In genomic region chr12:108911915-108912314, GRCh38 we compare ENCODE assay signal across 20 cellular contexts. TPM values are rescaled to one million over a fixed set of nuclear protein-coding genes. Genes with fewer than 3 reads are reported as not detected.
DNase-seq lines count a peak whose midpoint lies in the region; ATAC-seq and TF ChIP-seq lines count a peak whose summit lies in the region.
"Had no signal": no experiment of that assay in that cellular context is flagged by ENCODE, and none has a peak within 500 bp of the region (broad histone marks: within the 10 kb centered on the region; RNA-seq: fewer than 3 reads in every experiment).

No MANE protein-coding gene starts in this region.

- H3K9me3 Mint-ChIP-seq in T-helper 2 cell treated with Interferon-gamma antibody and Interleukin-4, amounts not matched to agents 5 μg/mL and 100 μg/mL, for 36 hours, result no peaks in the 10 kb centered on the region

- POLR2A ChIA-PET in HCT116 (lab: Charles Lee) (no interaction called here), PC-3 (lab: Charles Lee; ENCODE audit: unreplicated experiment) (no interaction called here)

- intact Hi-C loops in HCT116 (cut with micrococcal nuclease) (no loop called here), PC-3 (cut with micrococcal nuclease) (no loop called here)

- H3K4me1 Mint-ChIP-seq in T-helper 2 cell treated with Interferon-gamma antibody and Interleukin-4, amounts not matched to agents 5 μg/mL and 100 μg/mL, for 36 hours (ENCODE audit: low read depth), result no peaks in the 10 kb centered on the region

- no peak overlapping the region for H3K27ac Mint-ChIP-seq in T-helper 2 cell treated with Interferon-gamma antibody and Interleukin-4, amounts not matched to agents 5 μg/mL and 100 μg/mL, for 36 hours

- H3K9me3 ChIP-seq in HCT116 (ENCODE audit: control insufficient read depth in 1 of 2, insufficient read depth in 1 of 2, low read depth in 1 of 2, low read length in 2 of 2) (no peaks in the 10 kb centered on the region), PC-3 (ENCODE audit: low read length) (no peaks in the 10 kb centered on the region)
- H3K9me3 ChIP-seq: SJSA1 had no signal

- RAD21 ChIA-PET in HCT116 (lab: Charles Lee; ENCODE audit: low non-redundant PET in 1 of 2, low total read pairs in 2 of 2, uncharacterized antibody in 2 of 2, unreplicated experiment in 2 of 2), result no interaction called here

- H3F3A ChIP-seq in PC-3 (ENCODE audit: low read length, unreplicated experiment), result no peaks in the 10 kb centered on the region

- peaks cover 15% of the 10 kb centered on the region in 2 experiments; a peak in 2 of 4 replicates for H3K4me1 ChIP-seq in HCT116 (ENCODE audit: control insufficient read depth in 1 of 2, insufficient read depth in 2 of 2, low read length in 2 of 2)
- peaks cover 15% of the 10 kb centered on the region for H3K4me1 ChIP-seq in PC-3 (ENCODE audit: insufficient read depth, low read length)

- H3K9ac ChIP-seq in HCT116 (ENCODE audit: low read length) (no peak overlapping the region), PC-3 (ENCODE audit: low read length) (no peak overlapping the region)

- H3K36me3 ChIP-seq in HCT116 (ENCODE audit: control insufficient read depth in 1 of 2, insufficient read depth in 2 of 2, low read length in 2 of 2) (no peaks in the 10 kb centered on the region), PC-3 (ENCODE audit: low read depth, low read length) (no peaks in the 10 kb centered on the region)
- H3K36me3 ChIP-seq: SJSA1 had no signal

- H3K27me3 ChIP-seq in HCT116 (ENCODE audit: insufficient read depth, low read length) (no peaks in the 10 kb centered on the region), PC-3 (ENCODE audit: low read length) (no peaks in the 10 kb centered on the region)

- no peaks in the 10 kb centered on the region for H3K79me2 ChIP-seq in HCT116 (ENCODE audit: insufficient read depth, low read length)
- no peaks in the 10 kb centered on the region for H3K79me2 ChIP-seq in PC-3 (ENCODE audit: low read length)

- ATAC-seq in HCT116, result peak; percentile 49
- ATAC-seq in PC-3, result peak; percentile 87
- peak; percentile 74 for ATAC-seq in esophagus mucosa
- ATAC-seq in HG03135 (IDR thresholded peaks at IDR 0.05; ENCODE audit: unreplicated experiment), result no peak

- peaks cover 12% of the 10 kb centered on the region for H3K27me3 Mint-ChIP-seq in T-helper 2 cell treated with Interferon-gamma antibody and Interleukin-4, amounts not matched to agents 5 μg/mL and 100 μg/mL, for 36 hours (ENCODE audit: low read depth)

- H4K20me1 ChIP-seq in HCT116 (ENCODE audit: insufficient read depth), result no peaks in the 10 kb centered on the region
- no peaks in the 10 kb centered on the region for H4K20me1 ChIP-seq in PC-3 (ENCODE audit: low read length)

- no peaks in the 10 kb centered on the region for H3K9me2 ChIP-seq in HCT116 (ENCODE audit: insufficient read depth)
- H3K9me2 ChIP-seq in PC-3 (replicated peaks; ENCODE audit: low read length), result no peaks in the 10 kb centered on the region

- TF ChIP-seq RAD21 in HCT116 (IDR thresholded peaks at IDR 0.05; ENCODE audit: low read depth), result no peak

- H2AFZ ChIP-seq in HCT116 (ENCODE audit: low read depth, low read length, poor library complexity, severe bottlenecking) (no peak overlapping the region), PC-3 (ENCODE audit: low read length) (peak overlapping the region; percentile 64; the same call in 1 of the 2 replicates)

- H3K27ac ChIP-seq in HCT116 (ENCODE audit: low read depth, low read length), result no peak overlapping the region
- no peak overlapping the region for H3K27ac ChIP-seq in PC-3 (ENCODE audit: low read length)
- H3K27ac ChIP-seq: SJSA1 had no signal

- DNase-seq in HCT116 (ENCODE audit: low read depth, low spot score), result no peak
- peak; percentile 88 for DNase-seq in PC-3
- DNase-seq in renal cortical epithelial cell (ENCODE audit: low read depth), result peak; percentile 7
- DNase-seq in T-helper 2 cell treated with Interferon-gamma antibody and Interleukin-4, amounts not matched to agents 5 μg/mL and 100 μg/mL, for 36 hours (ENCODE audit: low spot score), result no peak
- no peak for DNase-seq in T-helper 1 cell
- DNase-seq: ACHN, AML-193, DMS153, IMR-90, MV-4-11, NCI-H1417, NCI-H187 treated with DMSO at 0.1 percent for 48 hours, NCI-H69, RPMI8226 had no signal

- H3K36me3 Mint-ChIP-seq in T-helper 2 cell treated with Interferon-gamma antibody and Interleukin-4, amounts not matched to agents 5 μg/mL and 100 μg/mL, for 36 hours (ENCODE audit: low read depth), result no peaks in the 10 kb centered on the region

- H3K4me3 Mint-ChIP-seq in T-helper 2 cell treated with Interferon-gamma antibody and Interleukin-4, amounts not matched to agents 5 μg/mL and 100 μg/mL, for 36 hours, result no peak overlapping the region
- H3K4me3 Mint-ChIP-seq: CD14-positive monocyte had no signal

- TF ChIP-seq CTCF in HCT116 (IDR thresholded peaks at IDR 0.05 in 2 of 3, conservative IDR thresholded peaks at IDR 0.05 in 1 of 3; ENCODE audit: borderline replicate concordance in 1 of 3, insufficient read depth in 1 of 3, low read depth in 2 of 3, low read length in 2 of 3) (no peak), PC-3 (conservative IDR thresholded peaks at IDR 0.05; ENCODE audit: low read depth, low read length) (no peak)

- H3K4me3 ChIP-seq in HCT116 (replicated peaks in 1 of 2; ENCODE audit: low read depth in 1 of 2, low read length in 2 of 2), result no peak overlapping the region
- peak overlapping the region; percentile 35; the same call in 1 of the 2 replicates for H3K4me3 ChIP-seq in PC-3 (ENCODE audit: low read length)
- H3K4me3 ChIP-seq: SJSA1 had no signal

- BruUV-seq in HCT116 (replicated peaks; lab: Mats Ljungman, UMichigan), result no TSS peak
- BruUV-seq in PC-3 (replicated peaks; lab: Mats Ljungman, UMichigan), result no TSS peak

- TF ChIP-seq POLR2A in HCT116 (IDR thresholded peaks at IDR 0.05; ENCODE audit: borderline replicate concordance, extremely low read depth, insufficient read depth, insufficient read length), result no peak

- CTCF ChIA-PET in HCT116 (lab: Charles Lee), result no interaction called here
- CTCF ChIA-PET in PC-3 (lab: Charles Lee), result no interaction called here

- peak overlapping the region; percentile 32 for H3K4me2 ChIP-seq in HCT116 (ENCODE audit: low read length)
- peak overlapping the region; percentile 79 for H3K4me2 ChIP-seq in PC-3 (ENCODE audit: low read length)

TF ChIP-seq in HCT116, 20 proteins besides CTCF, POLR2A, EP300 and RAD21:
- TF ChIP-seq SRF (IDR thresholded peaks at IDR 0.05; ENCODE audit: low read depth), result no peak
- no peak for TF ChIP-seq JUND (IDR thresholded peaks at IDR 0.05)
- TF ChIP-seq, protein P1, sequence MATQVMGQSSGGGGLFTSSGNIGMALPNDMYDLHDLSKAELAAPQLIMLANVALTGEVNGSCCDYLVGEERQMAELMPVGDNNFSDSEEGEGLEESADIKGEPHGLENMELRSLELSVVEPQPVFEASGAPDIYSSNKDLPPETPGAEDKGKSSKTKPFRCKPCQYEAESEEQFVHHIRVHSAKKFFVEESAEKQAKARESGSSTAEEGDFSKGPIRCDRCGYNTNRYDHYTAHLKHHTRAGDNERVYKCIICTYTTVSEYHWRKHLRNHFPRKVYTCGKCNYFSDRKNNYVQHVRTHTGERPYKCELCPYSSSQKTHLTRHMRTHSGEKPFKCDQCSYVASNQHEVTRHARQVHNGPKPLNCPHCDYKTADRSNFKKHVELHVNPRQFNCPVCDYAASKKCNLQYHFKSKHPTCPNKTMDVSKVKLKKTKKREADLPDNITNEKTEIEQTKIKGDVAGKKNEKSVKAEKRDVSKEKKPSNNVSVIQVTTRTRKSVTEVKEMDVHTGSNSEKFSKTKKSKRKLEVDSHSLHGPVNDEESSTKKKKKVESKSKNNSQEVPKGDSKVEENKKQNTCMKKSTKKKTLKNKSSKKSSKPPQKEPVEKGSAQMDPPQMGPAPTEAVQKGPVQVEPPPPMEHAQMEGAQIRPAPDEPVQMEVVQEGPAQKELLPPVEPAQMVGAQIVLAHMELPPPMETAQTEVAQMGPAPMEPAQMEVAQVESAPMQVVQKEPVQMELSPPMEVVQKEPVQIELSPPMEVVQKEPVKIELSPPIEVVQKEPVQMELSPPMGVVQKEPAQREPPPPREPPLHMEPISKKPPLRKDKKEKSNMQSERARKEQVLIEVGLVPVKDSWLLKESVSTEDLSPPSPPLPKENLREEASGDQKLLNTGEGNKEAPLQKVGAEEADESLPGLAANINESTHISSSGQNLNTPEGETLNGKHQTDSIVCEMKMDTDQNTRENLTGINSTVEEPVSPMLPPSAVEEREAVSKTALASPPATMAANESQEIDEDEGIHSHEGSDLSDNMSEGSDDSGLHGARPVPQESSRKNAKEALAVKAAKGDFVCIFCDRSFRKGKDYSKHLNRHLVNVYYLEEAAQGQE (IDR thresholded peaks at IDR 0.05; ENCODE audit: low read depth), result no peak
- peak; percentile 44; the same call in 1 of the 2 replicates for TF ChIP-seq SP1 (IDR thresholded peaks at IDR 0.05; ENCODE audit: low read depth)
- TF ChIP-seq CEBPB (IDR thresholded peaks at IDR 0.05; ENCODE audit: low read depth), result no peak

RNA-seq across cellular contexts. Expression of gene DAO, which starts 32.0 kb away (rescaled TPM):
- total RNA-seq in HCT116 (2021; ENCODE audit: unreplicated experiment) (not detected), PC-3 (2014; rRNA removed) (not detected in 2 replicates), esophagus mucosa (not detected), renal cortical epithelial cell (not detected in 2 replicates)
- polyA plus RNA-seq in HCT116 (2012), result not detected in 2 replicates
- total RNA-seq: HT1080, IMR-90, LHCN-M2, SJSA1 had no signal
- polyA plus RNA-seq: CD14-positive monocyte, IMR-90 had no signal

RNA-seq across cellular contexts. Expression of gene SSH1, which starts 54.5 kb away (rescaled TPM):
- 83.3 TPM for total RNA-seq in HCT116 (2021; ENCODE audit: unreplicated experiment)
- 35.7 and 37.1 TPM in 2 replicates for polyA plus RNA-seq in HCT116 (2012)
- total RNA-seq in PC-3 (2014; rRNA removed), result 17.2 and 24.2 TPM in 2 replicates
- total RNA-seq in esophagus mucosa, result 16.0 TPM
- total RNA-seq in renal cortical epithelial cell, result 7.8 and 17.0 TPM in 2 replicates

Comparison
In these comparisons a context has a peak if more than half of its experiments do, and no peak if none do; other contexts are left out.
1. DNase-seq: peak in PC-3 (single experiment) and renal cortical epithelial cell (single experiment); none in HCT116 (single experiment), T-helper 2 cell treated with Interferon-gamma antibody and Interleukin-4, amounts not matched to agents 5 μg/mL and 100 μg/mL, for 36 hours (single experiment) and T-helper 1 cell (0 of 5).